Comparison of ENCODE assay signal across 1 cellular context in genomic region chr9:92719028-92719647, GRCh38.
TF ChIP-seq lines count a peak whose summit lies in the region.

No MANE protein-coding gene starts in this region.

TF ChIP-seq in K562, 482 proteins besides CTCF, POLR2A, EP300 and RAD21:
- TF ChIP-seq ZBTB33 (CRISPR knock-in tag; IDR thresholded peaks at IDR 0.05) (peak; percentile 36; the same call in 1 of the 2 replicates), DLX4 (CRISPR knock-in tag; IDR thresholded peaks at IDR 0.05) (no peak), RBM22 (IDR thresholded peaks at IDR 0.05; ENCODE audit: low read depth, low read length, poor library complexity, severe bottlenecking) (peak; percentile 62)
